7 cellular contexts compared by ENCODE assay signal in the genomic region with DNA sequence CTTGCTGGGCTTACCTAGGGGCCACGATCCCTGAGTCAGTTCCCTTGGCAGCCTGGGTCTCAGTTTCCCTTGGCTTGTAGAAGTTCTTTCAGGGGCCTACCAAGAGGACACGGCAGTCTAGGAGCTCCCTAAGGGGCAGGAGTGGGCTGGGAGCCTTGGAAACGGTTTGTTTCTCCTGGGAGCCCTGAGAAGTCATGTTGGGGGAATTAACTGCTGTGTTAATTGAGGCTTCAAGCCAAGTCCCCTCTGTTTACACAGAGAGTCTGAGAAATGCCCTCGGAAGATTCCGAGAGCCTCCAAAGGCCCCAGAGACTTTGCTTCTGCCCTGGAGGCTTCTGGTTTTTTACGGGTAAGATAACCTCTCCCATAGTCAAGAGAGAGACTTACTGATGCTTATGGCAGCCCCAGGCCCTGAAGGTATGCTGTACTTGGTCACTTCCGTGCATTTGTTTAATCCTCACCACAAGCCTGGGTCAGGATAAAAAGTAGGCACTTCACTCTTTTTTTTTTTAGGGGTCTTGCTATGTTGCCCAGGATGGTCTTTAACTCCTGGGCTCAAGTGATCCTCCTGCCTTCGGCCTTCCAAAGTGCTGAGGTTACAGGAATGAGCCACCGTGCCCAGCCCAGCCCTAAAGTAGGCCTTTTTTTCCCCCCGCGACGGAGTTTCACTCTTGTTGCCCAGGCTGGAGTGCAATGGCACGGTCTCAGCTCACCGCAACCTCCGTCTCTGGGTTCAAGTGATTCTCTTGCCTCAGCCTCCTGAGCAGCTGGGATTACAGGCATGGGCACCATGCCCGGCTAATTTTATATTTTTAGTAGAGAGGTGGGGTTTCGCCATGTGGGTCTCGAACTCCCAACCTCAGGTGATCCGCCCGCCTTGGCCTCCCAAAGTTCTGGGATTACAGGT. TPM values are rescaled to one million over a fixed set of nuclear protein-coding genes. Genes with fewer than 3 reads are reported as not detected.
DNase-seq lines count a peak whose midpoint lies in the region; ATAC-seq and TF ChIP-seq lines count a peak whose summit lies in the region.

No MANE protein-coding gene starts in this region.

- no peak overlapping the region for H3K4me3 Mint-ChIP-seq in activated CD8-positive, alpha-beta T cell treated with anti-CD3 and anti-CD28 coated beads for 36 hours
- H3K4me3 Mint-ChIP-seq in stimulated activated naive CD8-positive, alpha-beta T cell treated with anti-CD3 and anti-CD28 coated beads, Interleukin-15, amount 100 ng/mL, for 72 hours, result peak overlapping the region; percentile 83 to 88

- H3K27me3 ChIP-seq in HUES6 (ENCODE audit: control insufficient read depth, insufficient read depth, low read length), result no peaks in the 10 kb centered on the region

- POLR2A ChIA-PET in activated CD8-positive, alpha-beta T cell treated with anti-CD3 and anti-CD28 coated beads for 36 hours (lab: Charles Lee), result interaction anchor here (0.8 to 11.9 kb wide), 3 partner anchors 8 to 64 kb away, joined by 3 to 226 read pairs (median 18); partner anchors contain the start of genes IER2 and STX10

- H3K9me3 ChIP-seq in HUES6 (ENCODE audit: control insufficient read depth, insufficient read depth, low read depth, low read length) (no peaks in the 10 kb centered on the region), iPS-18c (ENCODE audit: control insufficient read depth, insufficient read depth, low read length) (no peaks in the 10 kb centered on the region)

- CTCF ChIA-PET in activated CD8-positive, alpha-beta T cell treated with anti-CD3 and anti-CD28 coated beads for 36 hours (lab: Charles Lee), result interaction anchor here (1.1 to 1.8 kb wide), 4 partner anchors 9 to 17 kb away, joined by 3 to 9 read pairs (median 5); no protein-coding TSS in a partner anchor

- no peaks in the 10 kb centered on the region for H3K9me3 Mint-ChIP-seq in activated CD8-positive, alpha-beta T cell treated with anti-CD3 and anti-CD28 coated beads for 36 hours
- peaks cover 0 to 5% of the 10 kb centered on the region in 2 donors for H3K9me3 Mint-ChIP-seq in stimulated activated naive CD8-positive, alpha-beta T cell treated with anti-CD3 and anti-CD28 coated beads, Interleukin-15, amount 100 ng/mL, for 72 hours

- ATAC-seq in activated CD8-positive, alpha-beta T cell treated with anti-CD3 and anti-CD28 coated beads for 36 hours, result no peak
- no peak for ATAC-seq in stimulated activated naive CD8-positive, alpha-beta T cell treated with anti-CD3 and anti-CD28 coated beads, Interleukin-15, amount 100 ng/mL, for 72 hours

- H3K36me3 Mint-ChIP-seq in activated CD8-positive, alpha-beta T cell treated with anti-CD3 and anti-CD28 coated beads for 36 hours (ENCODE audit: low read depth), result peaks cover 2% of the 10 kb centered on the region

- H3K27ac ChIP-seq in HUES6 (ENCODE audit: low read depth, low read length), result peak overlapping the region; percentile 96

- H3K4me1 Mint-ChIP-seq in activated CD8-positive, alpha-beta T cell treated with anti-CD3 and anti-CD28 coated beads for 36 hours (ENCODE audit: low read depth), result peaks cover 66% of the 10 kb centered on the region
- H3K4me1 Mint-ChIP-seq in stimulated activated naive CD8-positive, alpha-beta T cell treated with anti-CD3 and anti-CD28 coated beads, Interleukin-15, amount 100 ng/mL, for 72 hours, result peaks cover 97% of the 10 kb centered on the region

- peak overlapping the region; percentile 98 for H3K9ac ChIP-seq in HUES6 (ENCODE audit: low read length)

- intact Hi-C loops in activated CD8-positive, alpha-beta T cell treated with anti-CD3 and anti-CD28 coated beads for 36 hours (cut with micrococcal nuclease), result no loop called here

- H3K4me3 ChIP-seq in HUES6 (ENCODE audit: low read depth, low read length), result peak overlapping the region; percentile 42
- peak overlapping the region; percentile 34 for H3K4me3 ChIP-seq in iPS-18c (ENCODE audit: insufficient read depth, low read depth, low read length)

- H3K27ac Mint-ChIP-seq in activated CD8-positive, alpha-beta T cell treated with anti-CD3 and anti-CD28 coated beads for 36 hours, result peak overlapping the region; percentile 92
- H3K27ac Mint-ChIP-seq in stimulated activated naive CD8-positive, alpha-beta T cell treated with anti-CD3 and anti-CD28 coated beads, Interleukin-15, amount 100 ng/mL, for 72 hours, result peak overlapping the region in 1 of 2 donors; percentile 46

- no peaks in the 10 kb centered on the region for H3K27me3 Mint-ChIP-seq in activated CD8-positive, alpha-beta T cell treated with anti-CD3 and anti-CD28 coated beads for 36 hours
- no peaks in the 10 kb centered on the region for H3K27me3 Mint-ChIP-seq in stimulated activated naive CD8-positive, alpha-beta T cell treated with anti-CD3 and anti-CD28 coated beads, Interleukin-15, amount 100 ng/mL, for 72 hours

- no peak for TF ChIP-seq CTCF in activated CD8-positive, alpha-beta T cell treated with anti-CD3 and anti-CD28 coated beads for 36 hours (IDR thresholded peaks at IDR 0.05)

- no peaks in the 10 kb centered on the region for H3K36me3 ChIP-seq in HUES6 (ENCODE audit: control insufficient read depth, insufficient read depth, low read length)

- DNase-seq in activated CD8-positive, alpha-beta T cell treated with anti-CD3 and anti-CD28 coated beads for 36 hours, result no peak
- DNase-seq in stimulated activated naive CD8-positive, alpha-beta T cell treated with anti-CD3 and anti-CD28 coated beads, Interleukin-15, amount 100 ng/mL, for 72 hours, result no peak
- DNase-seq in SW480 (ENCODE audit: low spot score) (no peak), NCI-H446 (lab: John Stamatoyannopoulos, UW) (no peak), COLO668 (lab: John Stamatoyannopoulos, UW; ENCODE audit: unreplicated experiment) (no peak)

- peaks cover 44% of the 10 kb centered on the region for H3K4me1 ChIP-seq in HUES6 (ENCODE audit: control insufficient read depth, insufficient read depth, low read length)

RNA-seq across cellular contexts. Expression of gene IER2, which starts 15.1 kb away (rescaled TPM):
- total RNA-seq in activated CD8-positive, alpha-beta T cell treated with anti-CD3 and anti-CD28 coated beads for 36 hours, result 100 to 1,000 TPM; 120 to 122 TPM

RNA-seq across cellular contexts. Expression of gene STX10, which starts 15.2 kb away (rescaled TPM):
- total RNA-seq in activated CD8-positive, alpha-beta T cell treated with anti-CD3 and anti-CD28 coated beads for 36 hours, result 10 to 100 TPM; 66.8 to 72.4 TPM

RNA-seq across cellular contexts. Expression of gene NACC1, which starts 47.3 kb away (rescaled TPM):
- 10 to 100 TPM; 73.8 to 87.5 TPM for total RNA-seq in activated CD8-positive, alpha-beta T cell treated with anti-CD3 and anti-CD28 coated beads for 36 hours

RNA-seq across cellular contexts. Expression of gene TRMT1, which starts 48.8 kb away (rescaled TPM):
- 10 to 100 TPM; 85.0 to 95.7 TPM for total RNA-seq in activated CD8-positive, alpha-beta T cell treated with anti-CD3 and anti-CD28 coated beads for 36 hours
